26 cellular contexts compared by ENCODE assay signal in the genomic region with DNA sequence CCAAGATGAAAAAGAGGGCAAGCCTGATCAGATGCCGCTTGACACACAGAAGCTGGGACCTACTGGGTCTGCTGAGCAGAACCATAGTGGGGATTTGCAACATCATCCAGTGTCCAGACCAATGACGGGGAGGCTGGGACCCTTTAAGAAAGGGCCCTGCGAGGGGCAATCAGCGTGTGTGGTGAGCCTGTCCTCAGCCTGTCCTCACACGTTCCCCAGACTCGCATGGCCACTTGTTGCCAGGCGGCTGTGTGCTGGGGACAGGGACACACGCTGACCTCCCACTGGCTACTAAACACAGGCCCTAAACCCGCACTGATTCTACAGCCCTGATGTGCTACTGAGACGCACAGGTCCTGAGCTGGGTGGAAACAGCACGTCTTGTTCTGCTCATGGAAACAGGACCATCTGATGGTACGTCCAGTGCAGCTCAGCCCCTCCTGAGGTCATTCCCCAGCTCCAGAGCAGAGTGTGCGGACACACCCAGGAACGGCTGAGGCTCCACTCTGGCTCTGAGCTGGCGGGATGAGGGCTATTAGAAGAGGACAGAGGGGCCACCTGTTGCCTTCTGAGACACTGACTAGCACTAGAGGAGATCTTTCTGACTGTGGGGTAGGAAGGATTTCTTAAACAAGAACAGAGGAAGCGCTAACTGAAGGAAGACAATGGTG.
"Had no signal": no experiment of that assay in that cellular context is flagged by ENCODE, and none has a peak within 500 bp of the region (broad histone marks: within the 10 kb centered on the region; RNA-seq: fewer than 3 reads in every experiment).

No MANE protein-coding gene starts in this region.

- H3K36me3 ChIP-seq: ascending aorta had no signal

- DNase-seq: activated CD4-positive, alpha-beta memory T cell treated with anti-CD3 and anti-CD28 coated beads for 36 hours; activated CD4-positive, alpha-beta T cell treated with anti-CD3 and anti-CD28 coated beads, Interleukin-2, amount 10 ng/mL, durations not matched to agents 7 days and 5 days; activated CD4-positive, CD25-positive, alpha-beta regulatory T cell treated with anti-CD3 and anti-CD28 coated beads, Interleukin-2, amount 50 U/mL, for 72 hours; activated CD8-positive, alpha-beta memory T cell treated with anti-CD3 and anti-CD28 coated beads for 24 hours; activated effector memory CD4-positive, alpha-beta T cell treated with anti-CD3 and anti-CD28 coated beads, Interleukin-2, amount 50 U/mL, for 16 hours; activated naive CD4-positive, alpha-beta T cell treated with Interleukin-2 at 50 U/mL for 16 hours; activated naive CD8-positive, alpha-beta T cell treated with anti-CD3 and anti-CD28 coated beads, Interleukin-2, amount 50 U/mL, for 24 hours; activated T-cell treated with anti-CD3 and anti-CD28 coated beads, Interleukin-2, amount 50 U/mL, for 4 hours; amniotic stem cell; body of pancreas; Karpas-422; MM.1S; NCI-H1105; NCI-H1436; NCI-H1694 treated with DMSO at 0.1 percent for 48 hours; NCI-H2029 treated with DMSO at 0.1 percent for 48 hours; NCI-H345; NCI-H510A; NCI-H526 treated with DMSO at 0.1 percent for 48 hours; SHP77 treated with DMSO at 0.1 percent for 48 hours; T-helper 17 cell; T-helper 9 cell had no signal

- H3K36me3 Mint-ChIP-seq: activated CD4-positive, alpha-beta memory T cell treated with anti-CD3 and anti-CD28 coated beads for 36 hours; activated naive CD4-positive, alpha-beta T cell treated with anti-CD3 and anti-CD28 coated beads, Interleukin-2, amount 50 U/mL, for 72 hours; WTC11 had no signal

- H3K27ac Mint-ChIP-seq: activated CD4-positive, alpha-beta memory T cell treated with anti-CD3 and anti-CD28 coated beads for 36 hours; activated CD4-positive, alpha-beta T cell treated with anti-CD3 and anti-CD28 coated beads, Interleukin-2, amount 10 ng/mL, durations not matched to agents 7 days and 5 days; activated naive CD4-positive, alpha-beta T cell treated with anti-CD3 and anti-CD28 coated beads, Interleukin-2, amount 50 U/mL, for 72 hours; activated naive CD8-positive, alpha-beta T cell treated with anti-CD3 and anti-CD28 coated beads, Interleukin-2, amount 50 U/mL, for 24 hours; T-helper 17 cell; WTC11 had no signal

- H3K4me3 ChIP-seq: ascending aorta, body of pancreas, K562 had no signal

- H3K4me3 Mint-ChIP-seq: activated CD4-positive, alpha-beta memory T cell treated with anti-CD3 and anti-CD28 coated beads for 36 hours; activated CD4-positive, alpha-beta T cell treated with anti-CD3 and anti-CD28 coated beads, Interleukin-2, amount 10 ng/mL, durations not matched to agents 7 days and 5 days; activated naive CD8-positive, alpha-beta T cell treated with anti-CD3 and anti-CD28 coated beads, Interleukin-2, amount 50 U/mL, for 24 hours; activated T-cell treated with anti-CD3 and anti-CD28 coated beads, Interleukin-2, amount 50 U/mL, for 4 hours; T-helper 17 cell; WTC11 had no signal

- H3K27me3 ChIP-seq: ascending aorta, body of pancreas had no signal

- ATAC-seq: activated naive CD4-positive, alpha-beta T cell treated with anti-CD3 and anti-CD28 coated beads, Interleukin-2, amount 50 U/mL, for 72 hours; activated naive CD8-positive, alpha-beta T cell treated with anti-CD3 and anti-CD28 coated beads, Interleukin-2, amount 50 U/mL, for 24 hours; activated T-cell treated with anti-CD3 and anti-CD28 coated beads, Interleukin-2, amount 50 U/mL, for 4 hours; body of pancreas; K562; T-helper 17 cell; WTC11 had no signal

- H3K9me3 ChIP-seq: ascending aorta, body of pancreas had no signal

- H3K27ac ChIP-seq: ascending aorta, body of pancreas had no signal

- H3K9me3 Mint-ChIP-seq: activated CD4-positive, alpha-beta T cell treated with anti-CD3 and anti-CD28 coated beads, Interleukin-2, amount 10 ng/mL, durations not matched to agents 7 days and 5 days; activated naive CD4-positive, alpha-beta T cell treated with anti-CD3 and anti-CD28 coated beads, Interleukin-2, amount 50 U/mL, for 72 hours; activated T-cell treated with anti-CD3 and anti-CD28 coated beads, Interleukin-2, amount 50 U/mL, for 4 hours had no signal

- H3K4me1 ChIP-seq: ascending aorta, body of pancreas had no signal
